ENCODE assay signal across 15 cellular contexts in the genomic region with DNA sequence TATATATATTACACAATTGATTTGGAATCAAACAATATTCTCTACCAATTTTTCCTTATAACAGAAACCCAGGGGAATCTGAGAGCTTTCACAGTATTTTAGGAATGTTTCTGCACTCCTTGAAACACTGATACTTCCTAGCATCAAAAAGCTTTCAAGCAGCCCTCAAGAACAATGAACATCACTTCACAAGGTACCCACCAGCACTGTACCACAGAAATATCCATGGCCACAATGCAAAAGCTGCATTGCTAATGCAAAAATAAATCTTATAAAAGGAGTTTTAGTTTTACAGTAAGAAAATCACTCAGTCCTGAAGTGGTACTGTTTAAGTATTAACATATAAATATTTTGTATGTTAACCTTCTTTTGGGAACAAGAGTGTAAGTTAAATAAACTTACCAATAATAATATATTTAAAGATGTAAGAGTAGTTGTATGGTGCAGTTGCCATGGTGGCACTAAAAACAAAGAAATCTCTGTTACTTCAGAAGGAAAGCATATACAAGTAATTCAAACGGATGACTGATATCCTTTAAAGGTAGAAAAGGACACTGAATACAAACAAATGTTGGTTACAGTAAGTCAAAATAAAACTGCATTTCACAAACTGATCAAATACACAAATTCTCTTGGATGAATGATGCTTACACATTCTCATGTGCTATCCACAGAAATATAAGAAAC. TPM values are rescaled to one million over a fixed set of nuclear protein-coding genes. Genes with fewer than 3 reads are reported as not detected.
DNase-seq lines count a peak whose midpoint lies in the region; ATAC-seq and TF ChIP-seq lines count a peak whose summit lies in the region.
"Had no signal": no experiment of that assay in that cellular context is flagged by ENCODE, and none has a peak within 500 bp of the region (broad histone marks: within the 10 kb centered on the region; RNA-seq: fewer than 3 reads in every experiment).

No MANE protein-coding gene starts in this region.

- ATAC-seq in natural killer cell (no peak), right cardiac atrium (no peak), gastroesophageal sphincter (no peak)
- ATAC-seq: GM23338 had no signal

- peaks cover 12 to 26% of the 10 kb centered on the region in 2 donors for H3K36me3 Mint-ChIP-seq in CD4-positive, alpha-beta memory T cell
- no peaks in the 10 kb centered on the region for H3K36me3 Mint-ChIP-seq in natural killer cell

- no peak for TF ChIP-seq POLR2A in gastroesophageal sphincter (IDR thresholded peaks at IDR 0.05)

- H3K4me1 ChIP-seq in CD4-positive, alpha-beta memory T cell (ENCODE audit: insufficient read depth, low read length), result peaks cover 97% of the 10 kb centered on the region
- H3K4me1 ChIP-seq in right cardiac atrium (ENCODE audit: control insufficient read depth, insufficient read depth, low read length), result peaks cover 6% of the 10 kb centered on the region
- H3K4me1 ChIP-seq in gastroesophageal sphincter, result peaks cover 27 to 90% (median 28%) of the 10 kb centered on the region in 3 donors

- no peaks in the 10 kb centered on the region for H3K27me3 ChIP-seq in CD4-positive, alpha-beta memory T cell (ENCODE audit: insufficient read depth, low read length)
- no peaks in the 10 kb centered on the region for H3K27me3 ChIP-seq in right cardiac atrium (ENCODE audit: control insufficient read depth, insufficient read depth)
- no peaks in the 10 kb centered on the region for H3K27me3 ChIP-seq in gastroesophageal sphincter
- H3K27me3 ChIP-seq: ascending aorta, dorsolateral prefrontal cortex, esophagus muscularis mucosa had no signal

- 8% methylated on average over 1 of the region's 1 CpG for WGBS in right cardiac atrium
- 0 to 7% methylated on average over 1 of the region's 1 CpG for WGBS in gastroesophageal sphincter (ENCODE audit: low coverage in 1 of 2), 2 donors

- peak overlapping the region; percentile 64 to 80 (median 67) for H3K27ac Mint-ChIP-seq in CD4-positive, alpha-beta memory T cell
- H3K27ac Mint-ChIP-seq in natural killer cell, result peak overlapping the region; percentile 30 to 82
- H3K27ac Mint-ChIP-seq: GM23338 had no signal

- peaks cover 4% of the 10 kb centered on the region for H3K36me3 ChIP-seq in CD4-positive, alpha-beta memory T cell (ENCODE audit: insufficient read depth, low read length)
- H3K36me3 ChIP-seq in gastroesophageal sphincter, result no peaks in the 10 kb centered on the region
- H3K36me3 ChIP-seq: ascending aorta, esophagus muscularis mucosa had no signal

- intact Hi-C loops in CD4-positive, alpha-beta memory T cell (cut with micrococcal nuclease), result no loop called here
- intact Hi-C loops in natural killer cell (cut with micrococcal nuclease) (no loop called here), right cardiac atrium (cut with DNase I) (no loop called here)

- CTCF ChIA-PET in CD4-positive, alpha-beta memory T cell (lab: Charles Lee; ENCODE audit: partially characterized antibody), result interaction anchor here (1.1 kb wide), 1 partner anchor 9 kb away, joined by 6 read pairs; a partner anchor contains a TSS

- H3K4me3 ChIP-seq in CD4-positive, alpha-beta memory T cell (ENCODE audit: low read length in 2 of 2), result no peak overlapping the region
- H3K4me3 ChIP-seq in right cardiac atrium (ENCODE audit: low read length) (no peak overlapping the region), gastroesophageal sphincter (no peak overlapping the region)
- H3K4me3 ChIP-seq: ascending aorta, dorsolateral prefrontal cortex, esophagus muscularis mucosa, GM23338 had no signal

- peaks cover 63 to 97% (median 77%) of the 10 kb centered on the region in 4 donors for H3K4me1 Mint-ChIP-seq in CD4-positive, alpha-beta memory T cell
- H3K4me1 Mint-ChIP-seq in natural killer cell, result peaks cover 80 to 94% of the 10 kb centered on the region in 2 donors

- no peaks in the 10 kb centered on the region for H3K9me3 Mint-ChIP-seq in CD4-positive, alpha-beta memory T cell
- no peaks in the 10 kb centered on the region for H3K9me3 Mint-ChIP-seq in natural killer cell
- H3K9me3 Mint-ChIP-seq: activated CD4-positive, alpha-beta memory T cell treated with anti-CD3 and anti-CD28 coated beads for 36 hours; activated T-helper 2 cell treated with anti-CD3 and anti-CD28 coated beads, Interferon-gamma antibody, Interleukin-2, Interleukin-4, amounts not matched to agents 10 μg/mL and 5 μg/mL and 100 μg/mL, durations not matched to agents 14 hours and 24 hours and 36 hours; GM23338 had no signal

- no peak for TF ChIP-seq EP300 in gastroesophageal sphincter (IDR thresholded peaks at IDR 0.05)

- H3K27me3 Mint-ChIP-seq in CD4-positive, alpha-beta memory T cell, result no peaks in the 10 kb centered on the region
- no peaks in the 10 kb centered on the region for H3K27me3 Mint-ChIP-seq in natural killer cell (ENCODE audit: low read depth in 2 of 2)
- H3K27me3 Mint-ChIP-seq: activated CD4-positive, alpha-beta memory T cell treated with anti-CD3 and anti-CD28 coated beads for 36 hours had no signal

- no peak for TF ChIP-seq CTCF in natural killer cell (IDR thresholded peaks at IDR 0.05)
- TF ChIP-seq CTCF in gastroesophageal sphincter (IDR thresholded peaks at IDR 0.05), result no peak

- H3K9me3 ChIP-seq in CD4-positive, alpha-beta memory T cell (ENCODE audit: control insufficient read depth in 1 of 2, low read length in 2 of 2), result no peaks in the 10 kb centered on the region
- H3K9me3 ChIP-seq in right cardiac atrium (ENCODE audit: control insufficient read depth, low read length), result no peaks in the 10 kb centered on the region
- no peaks in the 10 kb centered on the region for H3K9me3 ChIP-seq in gastroesophageal sphincter
- H3K9me3 ChIP-seq: ascending aorta, esophagus muscularis mucosa had no signal

- H3K27ac ChIP-seq in CD4-positive, alpha-beta memory T cell (ENCODE audit: low read depth, low read length), result no peak overlapping the region
- H3K27ac ChIP-seq in right cardiac atrium (ENCODE audit: low read length), result no peak overlapping the region
- no peak overlapping the region for H3K27ac ChIP-seq in gastroesophageal sphincter
- H3K27ac ChIP-seq: ascending aorta, dorsolateral prefrontal cortex, esophagus muscularis mucosa had no signal

- peak overlapping the region in 2 of 8 donors; percentile 48 to 57 for H3K4me3 Mint-ChIP-seq in CD4-positive, alpha-beta memory T cell
- H3K4me3 Mint-ChIP-seq in natural killer cell, result no peak overlapping the region
- H3K4me3 Mint-ChIP-seq: activated CD4-positive, alpha-beta memory T cell treated with anti-CD3 and anti-CD28 coated beads for 36 hours; GM23338 had no signal

- DNase-seq in CD4-positive, alpha-beta memory T cell, result no peak
- DNase-seq in M059J (ENCODE audit: low read depth) (peak; percentile 37), dermis blood vessel endothelial cell (peak; percentile 31), natural killer cell (no peak), iPS-NIHi7 (ENCODE audit: extremely low spot score) (no peak), right cardiac atrium (no peak)
- DNase-seq: activated CD4-positive, alpha-beta memory T cell treated with anti-CD3 and anti-CD28 coated beads for 36 hours; C1 segment of cervical spinal cord; dorsolateral prefrontal cortex; NCI-H446 treated with DMSO at 0.1 percent for 48 hours had no signal

- POLR2A ChIA-PET in CD4-positive, alpha-beta memory T cell (lab: Charles Lee; ENCODE audit: partially characterized antibody), result interaction anchor here (1.0 to 1.7 kb wide), 3 partner anchors 9 to 72 kb away, joined by 3 to 4 read pairs (median 3); a partner anchor contains a TSS

RNA-seq across cellular contexts. Expression of a gene that starts 8.6 kb away (rescaled TPM):
- total RNA-seq in CD4-positive, alpha-beta memory T cell, result 10 to 100 TPM; 65.5 to 68.1 TPM
- 10 to 100 TPM; 34.8 to 54.0 TPM for polyA plus RNA-seq in CD4-positive, alpha-beta memory T cell
- 31.4 and 52.2 TPM in 2 replicates for total RNA-seq in M059J (2014; rRNA removed; shearing (Covaris generic))
- total RNA-seq in dermis blood vessel endothelial cell (28.9 and 54.8 TPM in 2 replicates), natural killer cell (10 to 100 TPM; 46.2 to 67.6 (median 57.3) TPM), right cardiac atrium (10 to 100 TPM; 45.3 to 57.3 (median 48.2) TPM), gastroesophageal sphincter (10 to 100 TPM; 29.7 to 40.2 (median 31.4) TPM)
- polyA plus RNA-seq in right cardiac atrium, result 22.9 TPM

Comparison
In these comparisons a context has a peak if more than half of its experiments do, and no peak if none do; other contexts are left out.
1. DNase-seq: peak in M059J (single experiment) and dermis blood vessel endothelial cell (single experiment); none in CD4-positive, alpha-beta memory T cell (0 of 5), natural killer cell (single experiment), iPS-NIHi7 (single experiment) and right cardiac atrium (0 of 3).